In the genomic region with DNA sequence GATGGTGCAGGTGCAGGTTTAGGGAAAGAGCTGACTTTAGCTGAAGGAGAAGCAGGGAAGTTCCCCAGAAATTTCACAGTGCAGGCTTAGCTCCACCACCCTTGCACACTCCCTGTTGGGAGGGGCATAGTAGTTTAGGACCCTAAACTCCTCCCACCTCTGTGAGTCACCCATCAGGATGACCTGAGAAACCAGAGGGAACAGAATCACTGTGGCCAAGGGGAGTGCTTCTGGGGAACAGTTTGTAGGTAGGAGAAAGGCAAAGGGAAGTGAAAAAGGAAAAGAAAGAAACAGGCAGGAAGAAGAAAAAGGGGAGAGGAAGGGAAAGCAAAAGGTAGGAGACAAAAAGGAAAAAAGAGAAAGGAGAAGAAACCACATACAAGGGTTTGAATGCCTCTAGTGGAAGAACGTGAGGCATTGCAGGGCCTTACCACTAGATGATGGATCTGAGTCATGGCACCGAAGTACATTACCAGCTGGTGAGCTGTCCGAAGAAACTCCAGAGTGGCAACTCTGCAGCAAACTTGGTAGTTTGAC, we compare ENCODE assay signal across 8 cellular contexts.
DNase-seq lines count a peak whose midpoint lies in the region; ATAC-seq and TF ChIP-seq lines count a peak whose summit lies in the region.

No MANE protein-coding gene starts in this region.

- H3K27ac ChIP-seq in mesenchymal stem cell (ENCODE audit: low read length, poor library complexity, severe bottlenecking) = no peak overlapping the region

- no peak overlapping the region for H2BK5ac ChIP-seq in mesenchymal stem cell (ENCODE audit: low read depth, low read length, poor library complexity, severe bottlenecking)

- no peak overlapping the region for H3K4ac ChIP-seq in mesenchymal stem cell (ENCODE audit: low read depth in 1 of 2, low read length in 2 of 2)

- no peak overlapping the region for H2AK5ac ChIP-seq in mesenchymal stem cell (ENCODE audit: low read length, severe bottlenecking)

- 20% methylated on average over 3 of the region's 3 CpGs for WGBS in mesenchymal stem cell

- no peaks in the 10 kb centered on the region for H3K9me3 ChIP-seq in mesenchymal stem cell (ENCODE audit: control insufficient read depth, low read length)

- no peak overlapping the region for H3K18ac ChIP-seq in mesenchymal stem cell (ENCODE audit: low read depth in 1 of 2, low read length in 2 of 2)

- peak overlapping the region in 1 of 2 experiments; percentile 24 for H2BK12ac ChIP-seq in mesenchymal stem cell (ENCODE audit: low read length in 2 of 2)

- no peaks in the 10 kb centered on the region for H3K79me1 ChIP-seq in mesenchymal stem cell (replicated peaks; ENCODE audit: low read length, poor library complexity, severe bottlenecking)

- H2AFZ ChIP-seq in mesenchymal stem cell (ENCODE audit: low read depth, low read length) = no peak overlapping the region

- peak; percentile 78 for DNase-seq in DMS 273 (lab: John Stamatoyannopoulos, UW; ENCODE audit: unreplicated experiment)
- peak; percentile 62 for DNase-seq in LHCN-M2 (ENCODE audit: low read depth)
- DNase-seq in WTC11 (ENCODE audit: low spot score) = no peak
- DNase-seq in mesenchymal stem cell = peak; percentile 80
- no peak for DNase-seq in effector CD4-positive, alpha-beta T cell
- DNase-seq in endothelial cell (ENCODE audit: low spot score) = no peak
- no peak for DNase-seq in AML-193 (lab: John Stamatoyannopoulos, UW)

- H4K8ac ChIP-seq in mesenchymal stem cell (ENCODE audit: low read length) = no peak overlapping the region

- H3K23ac ChIP-seq in mesenchymal stem cell (ENCODE audit: low read length in 2 of 2) = no peak overlapping the region

- H3K27me3 Mint-ChIP-seq in WTC11 (ENCODE audit: low read depth) = no peaks in the 10 kb centered on the region
- peaks cover 3% of the 10 kb centered on the region for H3K27me3 Mint-ChIP-seq in endothelial cell (ENCODE audit: unreplicated experiment)

- H3K27me3 ChIP-seq in mesenchymal stem cell (ENCODE audit: control insufficient read depth in 1 of 2, insufficient read depth in 1 of 2, low read length in 2 of 2) = no peaks in the 10 kb centered on the region

- peak overlapping the region; percentile 9; the same call in 1 of the 2 replicates for H3K27ac Mint-ChIP-seq in WTC11
- no peak overlapping the region for H3K27ac Mint-ChIP-seq in endothelial cell (ENCODE audit: unreplicated experiment)

- POLR2A ChIA-PET in WTC11 (lab: Charles Lee) = no interaction called here

- H4K91ac ChIP-seq in mesenchymal stem cell (ENCODE audit: low read length) = no peak overlapping the region

- H3K4me1 Mint-ChIP-seq in WTC11 (peaks cover 4% of the 10 kb centered on the region), endothelial cell (ENCODE audit: unreplicated experiment) (no peaks in the 10 kb centered on the region)

- H3K9ac ChIP-seq in mesenchymal stem cell (ENCODE audit: low read length) = peak overlapping the region; percentile 70

- no peak overlapping the region for H3K4me2 ChIP-seq in mesenchymal stem cell (ENCODE audit: low read length, poor library complexity, severe bottlenecking)

- TF ChIP-seq CTCF in WTC11 (IDR thresholded peaks at IDR 0.05) (no peak), endothelial cell (IDR thresholded peaks at IDR 0.05; ENCODE audit: unreplicated experiment) (no peak)

- H3K4me1 ChIP-seq in mesenchymal stem cell (ENCODE audit: control insufficient read depth, insufficient read depth, low read depth, low read length) = no peaks in the 10 kb centered on the region

- no peak overlapping the region for H3K4me3 Mint-ChIP-seq in WTC11
- no peak overlapping the region for H3K4me3 Mint-ChIP-seq in endothelial cell (ENCODE audit: unreplicated experiment)

- no peak overlapping the region for H2BK120ac ChIP-seq in mesenchymal stem cell (ENCODE audit: low read depth, low read length)

- no peaks in the 10 kb centered on the region for H3K36me3 Mint-ChIP-seq in WTC11
- H3K36me3 Mint-ChIP-seq in endothelial cell (ENCODE audit: low read depth, unreplicated experiment) = no peaks in the 10 kb centered on the region

- no peaks in the 10 kb centered on the region for H3K36me3 ChIP-seq in mesenchymal stem cell (ENCODE audit: control insufficient read depth in 1 of 2, insufficient read depth in 2 of 2, low read depth in 1 of 2, low read length in 2 of 2)

- H3K14ac ChIP-seq in mesenchymal stem cell (ENCODE audit: low read length in 2 of 2) = no peak overlapping the region

- H3K9me3 Mint-ChIP-seq in WTC11 (peaks cover 7% of the 10 kb centered on the region), endothelial cell (ENCODE audit: unreplicated experiment) (no peaks in the 10 kb centered on the region)

- peak; percentile 86 for ATAC-seq in GM21786 (IDR thresholded peaks at IDR 0.05; ENCODE audit: unreplicated experiment)
- peak; percentile 93 for ATAC-seq in WTC11

- CTCF ChIA-PET in WTC11 (lab: Charles Lee) = interaction anchor here (1.1 to 1.6 kb wide), 3 partner anchors 11 to 681 kb away, joined by 3 to 7 read pairs (median 6); no protein-coding TSS in a partner anchor

- peak overlapping the region in 1 of 2 experiments; percentile 53 for H3K4me3 ChIP-seq in mesenchymal stem cell (ENCODE audit: insufficient read depth in 1 of 2, low read depth in 1 of 2, low read length in 2 of 2)

- H2BK15ac ChIP-seq in mesenchymal stem cell (ENCODE audit: low read depth, poor library complexity, severe bottlenecking) = no peak overlapping the region

TF ChIP-seq in WTC11, 78 proteins besides CTCF, POLR2A, EP300 and RAD21 (continues in another document):
- TF ChIP-seq, protein P1, sequence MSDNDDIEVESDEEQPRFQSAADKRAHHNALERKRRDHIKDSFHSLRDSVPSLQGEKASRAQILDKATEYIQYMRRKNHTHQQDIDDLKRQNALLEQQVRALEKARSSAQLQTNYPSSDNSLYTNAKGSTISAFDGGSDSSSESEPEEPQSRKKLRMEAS (CRISPR knock-in tag; IDR thresholded peaks at IDR 0.05) = no peak
- TF ChIP-seq JAZF1 (CRISPR knock-in tag; IDR thresholded peaks at IDR 0.05) (no peak), ZNF121 (CRISPR knock-in tag; IDR thresholded peaks at IDR 0.05) (no peak), ZBTB21 (CRISPR knock-in tag; IDR thresholded peaks at IDR 0.05; ENCODE audit: borderline replicate concordance) (no peak)
- TF ChIP-seq, protein P2, sequence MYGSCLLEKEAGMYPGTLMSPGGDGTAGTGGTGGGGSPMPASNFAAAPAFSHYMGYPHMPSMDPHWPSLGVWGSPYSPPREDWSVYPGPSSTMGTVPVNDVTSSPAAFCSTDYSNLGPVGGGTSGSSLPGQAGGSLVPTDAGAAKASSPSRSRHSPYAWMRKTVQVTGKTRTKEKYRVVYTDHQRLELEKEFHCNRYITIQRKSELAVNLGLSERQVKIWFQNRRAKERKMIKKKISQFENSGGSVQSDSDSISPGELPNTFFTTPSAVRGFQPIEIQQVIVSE (CRISPR knock-in tag; IDR thresholded peaks at IDR 0.05; ENCODE audit: borderline replicate concordance) = no peak
- TF ChIP-seq, protein P3, sequence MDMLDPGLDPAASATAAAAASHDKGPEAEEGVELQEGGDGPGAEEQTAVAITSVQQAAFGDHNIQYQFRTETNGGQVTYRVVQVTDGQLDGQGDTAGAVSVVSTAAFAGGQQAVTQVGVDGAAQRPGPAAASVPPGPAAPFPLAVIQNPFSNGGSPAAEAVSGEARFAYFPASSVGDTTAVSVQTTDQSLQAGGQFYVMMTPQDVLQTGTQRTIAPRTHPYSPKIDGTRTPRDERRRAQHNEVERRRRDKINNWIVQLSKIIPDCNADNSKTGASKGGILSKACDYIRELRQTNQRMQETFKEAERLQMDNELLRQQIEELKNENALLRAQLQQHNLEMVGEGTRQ (CRISPR knock-in tag; IDR thresholded peaks at IDR 0.05) = no peak
- TF ChIP-seq, protein P4, sequence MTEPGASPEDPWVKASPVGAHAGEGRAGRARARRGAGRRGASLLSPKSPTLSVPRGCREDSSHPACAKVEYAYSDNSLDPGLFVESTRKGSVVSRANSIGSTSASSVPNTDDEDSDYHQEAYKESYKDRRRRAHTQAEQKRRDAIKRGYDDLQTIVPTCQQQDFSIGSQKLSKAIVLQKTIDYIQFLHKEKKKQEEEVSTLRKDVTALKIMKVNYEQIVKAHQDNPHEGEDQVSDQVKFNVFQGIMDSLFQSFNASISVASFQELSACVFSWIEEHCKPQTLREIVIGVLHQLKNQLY (CRISPR knock-in tag; IDR thresholded peaks at IDR 0.05) = no peak
- TF ChIP-seq, protein P5, sequence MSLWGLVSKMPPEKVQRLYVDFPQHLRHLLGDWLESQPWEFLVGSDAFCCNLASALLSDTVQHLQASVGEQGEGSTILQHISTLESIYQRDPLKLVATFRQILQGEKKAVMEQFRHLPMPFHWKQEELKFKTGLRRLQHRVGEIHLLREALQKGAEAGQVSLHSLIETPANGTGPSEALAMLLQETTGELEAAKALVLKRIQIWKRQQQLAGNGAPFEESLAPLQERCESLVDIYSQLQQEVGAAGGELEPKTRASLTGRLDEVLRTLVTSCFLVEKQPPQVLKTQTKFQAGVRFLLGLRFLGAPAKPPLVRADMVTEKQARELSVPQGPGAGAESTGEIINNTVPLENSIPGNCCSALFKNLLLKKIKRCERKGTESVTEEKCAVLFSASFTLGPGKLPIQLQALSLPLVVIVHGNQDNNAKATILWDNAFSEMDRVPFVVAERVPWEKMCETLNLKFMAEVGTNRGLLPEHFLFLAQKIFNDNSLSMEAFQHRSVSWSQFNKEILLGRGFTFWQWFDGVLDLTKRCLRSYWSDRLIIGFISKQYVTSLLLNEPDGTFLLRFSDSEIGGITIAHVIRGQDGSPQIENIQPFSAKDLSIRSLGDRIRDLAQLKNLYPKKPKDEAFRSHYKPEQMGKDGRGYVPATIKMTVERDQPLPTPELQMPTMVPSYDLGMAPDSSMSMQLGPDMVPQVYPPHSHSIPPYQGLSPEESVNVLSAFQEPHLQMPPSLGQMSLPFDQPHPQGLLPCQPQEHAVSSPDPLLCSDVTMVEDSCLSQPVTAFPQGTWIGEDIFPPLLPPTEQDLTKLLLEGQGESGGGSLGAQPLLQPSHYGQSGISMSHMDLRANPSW (CRISPR knock-in tag; conservative IDR thresholded peaks at IDR 0.05; ENCODE audit: low read depth) = no peak
- TF ChIP-seq, protein P6, sequence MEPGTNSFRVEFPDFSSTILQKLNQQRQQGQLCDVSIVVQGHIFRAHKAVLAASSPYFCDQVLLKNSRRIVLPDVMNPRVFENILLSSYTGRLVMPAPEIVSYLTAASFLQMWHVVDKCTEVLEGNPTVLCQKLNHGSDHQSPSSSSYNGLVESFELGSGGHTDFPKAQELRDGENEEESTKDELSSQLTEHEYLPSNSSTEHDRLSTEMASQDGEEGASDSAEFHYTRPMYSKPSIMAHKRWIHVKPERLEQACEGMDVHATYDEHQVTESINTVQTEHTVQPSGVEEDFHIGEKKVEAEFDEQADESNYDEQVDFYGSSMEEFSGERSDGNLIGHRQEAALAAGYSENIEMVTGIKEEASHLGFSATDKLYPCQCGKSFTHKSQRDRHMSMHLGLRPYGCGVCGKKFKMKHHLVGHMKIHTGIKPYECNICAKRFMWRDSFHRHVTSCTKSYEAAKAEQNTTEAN (CRISPR knock-in tag; IDR thresholded peaks at IDR 0.05) = no peak

Comparison
In these comparisons a context has a peak if more than half of its experiments do, and no peak if none do; other contexts are left out.
1. DNase-seq: peak in DMS 273 (single experiment), LHCN-M2 (single experiment) and mesenchymal stem cell (single experiment); none in WTC11 (single experiment), effector CD4-positive, alpha-beta T cell (single experiment), endothelial cell (single experiment) and AML-193 (0 of 2).